ENCODE assay signal across 2 cellular contexts in the genomic region with DNA sequence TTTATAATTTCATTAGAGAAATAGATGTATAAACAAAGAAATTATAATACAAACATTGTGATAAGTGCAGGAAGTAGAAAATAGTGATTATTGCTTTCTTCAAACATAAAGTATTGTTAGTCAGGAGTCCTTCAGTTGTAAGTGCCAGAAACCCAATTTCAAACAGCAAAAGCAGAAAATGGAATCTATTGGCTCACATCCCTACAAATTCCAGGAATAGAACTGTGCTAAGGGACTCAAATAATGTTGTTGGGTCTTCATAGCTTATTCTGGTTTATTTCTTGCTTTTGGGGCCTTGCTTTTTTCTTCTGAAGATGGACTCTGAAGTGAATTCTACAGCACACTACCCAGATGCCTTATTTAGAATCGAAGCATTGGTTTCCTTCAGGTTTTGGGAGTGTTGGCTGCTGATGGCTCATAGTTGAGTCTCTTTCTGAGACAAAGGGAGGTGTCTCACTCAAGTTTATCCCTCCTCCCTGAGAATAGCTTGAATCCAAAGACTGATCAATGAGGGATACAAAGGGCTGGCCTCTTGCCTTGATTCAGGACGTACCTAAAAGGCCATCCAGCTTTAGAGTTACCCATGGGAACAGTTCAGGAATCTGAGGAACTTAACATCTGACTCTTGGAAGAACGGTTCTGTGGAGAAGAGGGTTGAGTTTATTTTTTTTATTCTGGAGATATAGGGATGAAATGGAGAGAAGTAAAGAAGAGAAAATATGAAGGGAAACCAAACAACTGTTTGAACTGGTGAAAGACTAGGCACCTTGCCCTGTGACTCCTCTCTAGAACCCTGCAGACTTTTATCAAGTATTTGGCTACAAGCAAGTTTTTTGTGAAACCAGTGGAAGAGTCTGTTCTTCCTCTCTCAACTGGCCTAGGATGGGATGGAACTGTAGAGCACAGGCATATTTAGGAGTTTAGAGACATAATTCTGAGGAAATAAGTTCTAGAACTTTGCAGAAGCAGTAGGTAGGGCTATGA.
TF ChIP-seq lines count a peak whose summit lies in the region.

No MANE protein-coding gene starts in this region.

TF ChIP-seq in liver, 16 proteins besides CTCF, POLR2A, EP300 and RAD21:
- TF ChIP-seq YY1 (IDR thresholded peaks at IDR 0.05): peak; percentile 26
- no peak for TF ChIP-seq JUND (IDR thresholded peaks at IDR 0.05)

TF ChIP-seq in HepG2, 621 proteins besides CTCF, POLR2A, EP300 and RAD21:
- TF ChIP-seq GABPA (IDR thresholded peaks at IDR 0.05; ENCODE audit: low read depth, low read length): no peak
- no peak for TF ChIP-seq GABPA (CRISPR knock-in tag; IDR thresholded peaks at IDR 0.05; ENCODE audit: low read depth)
- no peak for TF ChIP-seq POLR2AphosphoS5 (IDR thresholded peaks at IDR 0.05; ENCODE audit: low read depth, low read length)
